ENCODE assay signal across 1 cellular context in the genomic region with DNA sequence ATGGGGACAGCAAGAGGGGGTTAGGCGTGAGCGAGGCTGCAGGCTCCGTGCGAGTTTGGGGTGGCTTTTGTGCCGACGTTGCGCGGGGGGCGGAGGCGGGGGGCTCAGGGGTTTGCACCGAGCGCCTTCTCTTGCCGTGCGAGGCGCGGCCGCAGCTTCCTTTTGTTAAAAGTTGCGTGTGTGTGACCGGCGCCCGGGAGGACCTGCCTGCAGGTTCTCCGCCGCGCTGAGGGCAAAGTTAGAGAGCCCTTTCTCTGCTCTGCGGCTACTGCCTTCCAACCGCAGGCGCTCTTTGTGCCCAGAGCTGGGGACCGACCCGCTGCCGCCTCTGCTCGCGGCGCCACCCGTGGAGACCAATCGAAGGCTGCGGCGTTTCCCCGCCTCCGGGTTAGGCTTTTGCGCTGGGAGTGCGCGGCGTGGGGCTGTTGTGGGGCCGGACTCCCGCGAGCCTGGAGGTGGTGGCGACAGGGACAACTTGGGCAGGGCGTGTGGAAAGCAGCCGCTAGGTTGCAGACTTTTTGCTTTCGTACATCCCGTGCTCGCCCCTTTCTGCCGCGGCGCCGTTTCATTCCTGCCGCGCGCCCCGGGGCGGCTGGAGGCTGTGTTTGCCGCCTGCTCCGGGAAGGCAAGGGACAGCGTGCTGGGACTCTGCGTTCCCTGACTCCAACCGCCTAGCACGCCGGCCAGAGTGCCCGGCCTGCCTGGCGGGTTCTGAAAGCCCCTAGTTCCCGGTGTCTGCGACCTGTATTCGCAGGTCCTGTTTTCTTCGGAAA.
TF ChIP-seq lines count a peak whose summit lies in the region.

No MANE protein-coding gene starts in this region.

TF ChIP-seq in HepG2, 621 proteins besides CTCF, POLR2A, EP300 and RAD21 (continued from another document):
- TF ChIP-seq, protein P1, sequence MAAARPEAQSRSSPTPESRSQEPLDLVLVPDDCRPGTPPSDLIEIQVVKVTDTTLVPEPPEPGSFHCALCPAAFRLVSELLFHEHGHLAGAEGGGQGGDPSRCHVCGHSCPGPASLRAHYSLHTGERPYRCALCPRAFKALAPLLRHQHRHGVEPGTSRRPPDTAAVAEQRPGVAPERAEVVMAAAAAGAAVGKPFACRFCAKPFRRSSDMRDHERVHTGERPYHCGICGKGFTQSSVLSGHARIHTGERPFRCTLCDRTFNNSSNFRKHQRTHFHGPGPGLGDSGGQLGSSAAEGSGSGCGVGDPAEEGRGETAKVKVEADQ (CRISPR knock-in tag; IDR thresholded peaks at IDR 0.05; ENCODE audit: borderline replicate concordance) = no peak
- TF ChIP-seq ARNT (IDR thresholded peaks at IDR 0.05) = no peak
- 0 out of 2 replicates have a peak, but pooled peaks have one; percentile 14 for TF ChIP-seq HOXA3 (CRISPR knock-in tag; IDR thresholded peaks at IDR 0.05)
- TF ChIP-seq, protein P2, sequence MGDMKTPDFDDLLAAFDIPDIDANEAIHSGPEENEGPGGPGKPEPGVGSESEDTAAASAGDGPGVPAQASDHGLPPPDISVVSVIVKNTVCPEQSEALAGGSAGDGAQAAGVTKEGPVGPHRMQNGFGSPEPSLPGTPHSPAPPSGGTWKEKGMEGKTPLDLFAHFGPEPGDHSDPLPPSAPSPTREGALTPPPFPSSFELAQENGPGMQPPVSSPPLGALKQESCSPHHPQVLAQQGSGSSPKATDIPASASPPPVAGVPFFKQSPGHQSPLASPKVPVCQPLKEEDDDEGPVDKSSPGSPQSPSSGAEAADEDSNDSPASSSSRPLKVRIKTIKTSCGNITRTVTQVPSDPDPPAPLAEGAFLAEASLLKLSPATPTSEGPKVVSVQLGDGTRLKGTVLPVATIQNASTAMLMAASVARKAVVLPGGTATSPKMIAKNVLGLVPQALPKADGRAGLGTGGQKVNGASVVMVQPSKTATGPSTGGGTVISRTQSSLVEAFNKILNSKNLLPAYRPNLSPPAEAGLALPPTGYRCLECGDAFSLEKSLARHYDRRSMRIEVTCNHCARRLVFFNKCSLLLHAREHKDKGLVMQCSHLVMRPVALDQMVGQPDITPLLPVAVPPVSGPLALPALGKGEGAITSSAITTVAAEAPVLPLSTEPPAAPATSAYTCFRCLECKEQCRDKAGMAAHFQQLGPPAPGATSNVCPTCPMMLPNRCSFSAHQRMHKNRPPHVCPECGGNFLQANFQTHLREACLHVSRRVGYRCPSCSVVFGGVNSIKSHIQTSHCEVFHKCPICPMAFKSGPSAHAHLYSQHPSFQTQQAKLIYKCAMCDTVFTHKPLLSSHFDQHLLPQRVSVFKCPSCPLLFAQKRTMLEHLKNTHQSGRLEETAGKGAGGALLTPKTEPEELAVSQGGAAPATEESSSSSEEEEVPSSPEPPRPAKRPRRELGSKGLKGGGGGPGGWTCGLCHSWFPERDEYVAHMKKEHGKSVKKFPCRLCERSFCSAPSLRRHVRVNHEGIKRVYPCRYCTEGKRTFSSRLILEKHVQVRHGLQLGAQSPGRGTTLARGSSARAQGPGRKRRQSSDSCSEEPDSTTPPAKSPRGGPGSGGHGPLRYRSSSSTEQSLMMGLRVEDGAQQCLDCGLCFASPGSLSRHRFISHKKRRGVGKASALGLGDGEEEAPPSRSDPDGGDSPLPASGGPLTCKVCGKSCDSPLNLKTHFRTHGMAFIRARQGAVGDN (CRISPR knock-in tag; IDR thresholded peaks at IDR 0.05) = peak; percentile 31; the same call in 1 of the 2 replicates
- TF ChIP-seq, protein P3, sequence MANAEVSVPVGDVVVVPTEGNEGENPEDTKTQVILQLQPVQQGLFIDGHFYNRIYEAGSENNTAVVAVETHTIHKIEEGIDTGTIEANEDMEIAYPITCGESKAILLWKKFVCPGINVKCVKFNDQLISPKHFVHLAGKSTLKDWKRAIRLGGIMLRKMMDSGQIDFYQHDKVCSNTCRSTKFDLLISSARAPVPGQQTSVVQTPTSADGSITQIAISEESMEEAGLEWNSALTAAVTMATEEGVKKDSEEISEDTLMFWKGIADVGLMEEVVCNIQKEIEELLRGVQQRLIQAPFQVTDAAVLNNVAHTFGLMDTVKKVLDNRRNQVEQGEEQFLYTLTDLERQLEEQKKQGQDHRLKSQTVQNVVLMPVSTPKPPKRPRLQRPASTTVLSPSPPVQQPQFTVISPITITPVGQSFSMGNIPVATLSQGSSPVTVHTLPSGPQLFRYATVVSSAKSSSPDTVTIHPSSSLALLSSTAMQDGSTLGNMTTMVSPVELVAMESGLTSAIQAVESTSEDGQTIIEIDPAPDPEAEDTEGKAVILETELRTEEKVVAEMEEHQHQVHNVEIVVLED (CRISPR knock-in tag; IDR thresholded peaks at IDR 0.05; ENCODE audit: borderline replicate concordance) = no peak
- 0 out of 2 replicates have a peak, but pooled peaks have one; percentile 34 for TF ChIP-seq MYC (CRISPR knock-in tag; IDR thresholded peaks at IDR 0.05; ENCODE audit: borderline replicate concordance)
- no peak for TF ChIP-seq ATF7-NPFF (CRISPR knock-in tag; IDR thresholded peaks at IDR 0.05; ENCODE audit: low read depth)
- no peak for TF ChIP-seq SOX6 (IDR thresholded peaks at IDR 0.05)
- no peak for TF ChIP-seq SOX6 (CRISPR knock-in tag; IDR thresholded peaks at IDR 0.05)
- TF ChIP-seq NPAS2 (CRISPR knock-in tag; IDR thresholded peaks at IDR 0.05; ENCODE audit: borderline replicate concordance) = no peak
- TF ChIP-seq, protein P4, sequence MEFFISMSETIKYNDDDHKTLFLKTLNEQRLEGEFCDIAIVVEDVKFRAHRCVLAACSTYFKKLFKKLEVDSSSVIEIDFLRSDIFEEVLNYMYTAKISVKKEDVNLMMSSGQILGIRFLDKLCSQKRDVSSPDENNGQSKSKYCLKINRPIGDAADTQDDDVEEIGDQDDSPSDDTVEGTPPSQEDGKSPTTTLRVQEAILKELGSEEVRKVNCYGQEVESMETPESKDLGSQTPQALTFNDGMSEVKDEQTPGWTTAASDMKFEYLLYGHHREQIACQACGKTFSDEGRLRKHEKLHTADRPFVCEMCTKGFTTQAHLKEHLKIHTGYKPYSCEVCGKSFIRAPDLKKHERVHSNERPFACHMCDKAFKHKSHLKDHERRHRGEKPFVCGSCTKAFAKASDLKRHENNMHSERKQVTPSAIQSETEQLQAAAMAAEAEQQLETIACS (CRISPR knock-in tag; IDR thresholded peaks at IDR 0.05) = peak; percentile 50
- peak; percentile 16; the same call in 1 of the 2 replicates for TF ChIP-seq NFKB2 (CRISPR knock-in tag; IDR thresholded peaks at IDR 0.05; ENCODE audit: borderline replicate concordance)
- TF ChIP-seq, protein P5, sequence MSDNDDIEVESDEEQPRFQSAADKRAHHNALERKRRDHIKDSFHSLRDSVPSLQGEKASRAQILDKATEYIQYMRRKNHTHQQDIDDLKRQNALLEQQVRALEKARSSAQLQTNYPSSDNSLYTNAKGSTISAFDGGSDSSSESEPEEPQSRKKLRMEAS (IDR thresholded peaks at IDR 0.05) = peak; percentile 30; the same call in 1 of the 2 replicates
- peak; percentile 43; the same call in 1 of the 2 replicates for TF ChIP-seq GABPB1 (CRISPR knock-in tag; IDR thresholded peaks at IDR 0.05)
- TF ChIP-seq HNRNPLL (IDR thresholded peaks at IDR 0.05; ENCODE audit: low read depth, low read length, poor library complexity, severe bottlenecking) = peak; percentile 39
- TF ChIP-seq ZFY (CRISPR knock-in tag; IDR thresholded peaks at IDR 0.05) = peak; percentile 26; the same call in 1 of the 2 replicates
- peak; percentile 34; the same call in 1 of the 2 replicates for TF ChIP-seq MTA1 (CRISPR knock-in tag; IDR thresholded peaks at IDR 0.05; ENCODE audit: borderline replicate concordance)
- TF ChIP-seq, protein P6, sequence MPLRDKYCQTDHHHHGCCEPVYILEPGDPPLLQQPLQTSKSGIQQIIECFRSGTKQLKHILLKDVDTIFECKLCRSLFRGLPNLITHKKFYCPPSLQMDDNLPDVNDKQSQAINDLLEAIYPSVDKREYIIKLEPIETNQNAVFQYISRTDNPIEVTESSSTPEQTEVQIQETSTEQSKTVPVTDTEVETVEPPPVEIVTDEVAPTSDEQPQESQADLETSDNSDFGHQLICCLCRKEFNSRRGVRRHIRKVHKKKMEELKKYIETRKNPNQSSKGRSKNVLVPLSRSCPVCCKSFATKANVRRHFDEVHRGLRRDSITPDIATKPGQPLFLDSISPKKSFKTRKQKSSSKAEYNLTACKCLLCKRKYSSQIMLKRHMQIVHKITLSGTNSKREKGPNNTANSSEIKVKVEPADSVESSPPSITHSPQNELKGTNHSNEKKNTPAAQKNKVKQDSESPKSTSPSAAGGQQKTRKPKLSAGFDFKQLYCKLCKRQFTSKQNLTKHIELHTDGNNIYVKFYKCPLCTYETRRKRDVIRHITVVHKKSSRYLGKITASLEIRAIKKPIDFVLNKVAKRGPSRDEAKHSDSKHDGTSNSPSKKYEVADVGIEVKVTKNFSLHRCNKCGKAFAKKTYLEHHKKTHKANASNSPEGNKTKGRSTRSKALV (CRISPR knock-in tag; IDR thresholded peaks at IDR 0.05) = peak; percentile 98
- peak; percentile 27 for TF ChIP-seq XRCC5 (optimal IDR thresholded peaks at IDR 0.05; ENCODE audit: low read length)
- 0 out of 2 replicates have a peak, but pooled peaks have one; percentile 1 for TF ChIP-seq ZSCAN20 (CRISPR knock-in tag; IDR thresholded peaks at IDR 0.05; ENCODE audit: borderline replicate concordance)
- TF ChIP-seq, protein P7, sequence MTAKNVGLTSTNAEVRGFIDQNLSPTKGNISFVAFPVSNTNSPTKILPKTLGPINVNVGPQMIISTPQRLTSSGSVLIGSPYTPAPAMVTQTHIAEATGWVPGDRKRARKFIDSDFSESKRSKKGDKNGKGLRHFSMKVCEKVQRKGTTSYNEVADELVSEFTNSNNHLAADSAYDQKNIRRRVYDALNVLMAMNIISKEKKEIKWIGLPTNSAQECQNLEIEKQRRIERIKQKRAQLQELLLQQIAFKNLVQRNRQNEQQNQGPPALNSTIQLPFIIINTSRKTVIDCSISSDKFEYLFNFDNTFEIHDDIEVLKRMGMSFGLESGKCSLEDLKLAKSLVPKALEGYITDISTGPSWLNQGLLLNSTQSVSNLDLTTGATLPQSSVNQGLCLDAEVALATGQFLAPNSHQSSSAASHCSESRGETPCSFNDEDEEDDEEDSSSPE (CRISPR knock-in tag; IDR thresholded peaks at IDR 0.05) = peak; percentile 55
- TF ChIP-seq, protein P8, sequence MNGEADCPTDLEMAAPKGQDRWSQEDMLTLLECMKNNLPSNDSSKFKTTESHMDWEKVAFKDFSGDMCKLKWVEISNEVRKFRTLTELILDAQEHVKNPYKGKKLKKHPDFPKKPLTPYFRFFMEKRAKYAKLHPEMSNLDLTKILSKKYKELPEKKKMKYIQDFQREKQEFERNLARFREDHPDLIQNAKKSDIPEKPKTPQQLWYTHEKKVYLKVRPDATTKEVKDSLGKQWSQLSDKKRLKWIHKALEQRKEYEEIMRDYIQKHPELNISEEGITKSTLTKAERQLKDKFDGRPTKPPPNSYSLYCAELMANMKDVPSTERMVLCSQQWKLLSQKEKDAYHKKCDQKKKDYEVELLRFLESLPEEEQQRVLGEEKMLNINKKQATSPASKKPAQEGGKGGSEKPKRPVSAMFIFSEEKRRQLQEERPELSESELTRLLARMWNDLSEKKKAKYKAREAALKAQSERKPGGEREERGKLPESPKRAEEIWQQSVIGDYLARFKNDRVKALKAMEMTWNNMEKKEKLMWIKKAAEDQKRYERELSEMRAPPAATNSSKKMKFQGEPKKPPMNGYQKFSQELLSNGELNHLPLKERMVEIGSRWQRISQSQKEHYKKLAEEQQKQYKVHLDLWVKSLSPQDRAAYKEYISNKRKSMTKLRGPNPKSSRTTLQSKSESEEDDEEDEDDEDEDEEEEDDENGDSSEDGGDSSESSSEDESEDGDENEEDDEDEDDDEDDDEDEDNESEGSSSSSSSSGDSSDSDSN (CRISPR knock-in tag; IDR thresholded peaks at IDR 0.05) = peak; percentile 66
- 0 out of 2 replicates have a peak, but pooled peaks have one; percentile 49 for TF ChIP-seq ZNF264 (CRISPR knock-in tag; IDR thresholded peaks at IDR 0.05)
- TF ChIP-seq MEIS2 (CRISPR knock-in tag; IDR thresholded peaks at IDR 0.05) = 0 out of 2 replicates have a peak, but pooled peaks have one; percentile 52
- TF ChIP-seq ZNF777 (CRISPR knock-in tag; IDR thresholded peaks at IDR 0.05) = peak; percentile 46; the same call in 1 of the 2 replicates
- no peak for TF ChIP-seq WIZ (CRISPR knock-in tag; IDR thresholded peaks at IDR 0.05)
- 0 out of 2 replicates have a peak, but pooled peaks have one; percentile 23 for TF ChIP-seq ZSCAN21 (CRISPR knock-in tag; IDR thresholded peaks at IDR 0.05; ENCODE audit: borderline replicate concordance)
- TF ChIP-seq ZNF891 (CRISPR knock-in tag; IDR thresholded peaks at IDR 0.05) = no peak
- peak; percentile 56; the same call in 1 of the 2 replicates for TF ChIP-seq MTF2 (CRISPR knock-in tag; IDR thresholded peaks at IDR 0.05; ENCODE audit: borderline replicate concordance)
- no peak for TF ChIP-seq NFE2L1 (CRISPR knock-in tag; IDR thresholded peaks at IDR 0.05; ENCODE audit: borderline replicate concordance)
- no peak for TF ChIP-seq ATAD3A (CRISPR knock-in tag; IDR thresholded peaks at IDR 0.05)
